ENCODE assay signal across 27 cellular contexts in the genomic region with DNA sequence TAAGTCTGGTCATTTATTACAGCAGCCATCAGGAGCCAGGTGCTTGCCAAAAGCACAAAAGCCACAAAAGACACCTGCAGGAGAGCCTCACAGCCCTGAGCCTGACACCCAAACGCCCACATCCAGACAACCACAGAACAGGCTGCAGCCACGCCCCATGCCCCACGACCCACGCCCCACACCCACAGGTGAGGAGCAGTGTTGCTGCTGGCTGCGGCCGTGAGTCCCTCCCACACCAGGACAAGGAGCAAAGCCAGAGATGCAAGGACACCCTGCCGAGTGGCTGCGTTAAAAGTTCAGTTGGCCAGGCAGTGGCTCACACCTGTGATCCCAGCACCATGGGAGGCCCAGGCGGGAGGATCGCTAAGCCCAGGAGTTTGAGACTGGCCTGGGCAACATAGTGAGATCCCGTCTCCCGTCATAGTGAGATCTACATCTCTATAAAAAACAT. TPM values are rescaled to one million over a fixed set of nuclear protein-coding genes. Genes with fewer than 3 reads are reported as not detected.
DNase-seq lines count a peak whose midpoint lies in the region; ATAC-seq and TF ChIP-seq lines count a peak whose summit lies in the region.
"Had no signal": no experiment of that assay in that cellular context is flagged by ENCODE, and none has a peak within 500 bp of the region (broad histone marks: within the 10 kb centered on the region; RNA-seq: fewer than 3 reads in every experiment).

No MANE protein-coding gene starts in this region.

- no peak overlapping the region for H3K27ac Mint-ChIP-seq in activated T-cell treated with anti-CD3 and anti-CD28 coated beads, Interleukin-2, amount 50 U/mL, for 72 hours
- H3K27ac Mint-ChIP-seq in CD8-positive, alpha-beta memory T cell = peak overlapping the region in 5 of 8 donors; percentile 42 to 88 (median 73)
- H3K27ac Mint-ChIP-seq: neural progenitor cell; progenitor cell of endocrine pancreas; stimulated activated naive B cell treated with anti-CD40 and anti-IgM and Interleukin-4, amounts not matched to agents 10 μg/mL and 1 μg/mL and 100 μg/mL, for 72 hours had no signal

- POLR2A ChIA-PET in CD8-positive, alpha-beta memory T cell (lab: Charles Lee) = interaction anchor here (1.4 kb wide), 1 partner anchor 42 kb away, joined by 5 read pairs; no protein-coding TSS in a partner anchor

- intact Hi-C loops in mucosa of descending colon (cut with DNase I, micrococcal nuclease) = no loop called here

- H3K4me2 ChIP-seq in SU-DHL-6 (ENCODE audit: low read depth, low read length, poor library complexity, severe bottlenecking) = peak overlapping the region; percentile 32
- H3K4me2 ChIP-seq: neural progenitor cell had no signal

- no peak overlapping the region for H3K4me3 Mint-ChIP-seq in activated T-cell treated with anti-CD3 and anti-CD28 coated beads, Interleukin-2, amount 50 U/mL, for 72 hours
- H3K4me3 Mint-ChIP-seq in activated T-cell treated with anti-CD3 and anti-CD28 coated beads, Interleukin-2, amount 50 U/mL, for 4 hours = no peak overlapping the region
- peak overlapping the region in 2 of 7 donors; percentile 26 to 75 for H3K4me3 Mint-ChIP-seq in CD8-positive, alpha-beta memory T cell
- H3K4me3 Mint-ChIP-seq: CD14-positive monocyte; neural progenitor cell; stimulated activated naive B cell treated with anti-CD40 and anti-IgM and Interleukin-4, amounts not matched to agents 10 μg/mL and 1 μg/mL and 100 μg/mL, for 72 hours had no signal

- H3K9ac ChIP-seq in SU-DHL-6 (ENCODE audit: low read length) = peak overlapping the region; percentile 28; the same call in 1 of the 2 replicates
- H3K9ac ChIP-seq: neural progenitor cell had no signal

- no peaks in the 10 kb centered on the region for H3K27me3 Mint-ChIP-seq in activated T-cell treated with anti-CD3 and anti-CD28 coated beads, Interleukin-2, amount 50 U/mL, for 72 hours (ENCODE audit: low read depth)
- H3K27me3 Mint-ChIP-seq in activated T-cell treated with anti-CD3 and anti-CD28 coated beads, Interleukin-2, amount 50 U/mL, for 4 hours (ENCODE audit: low read depth) = no peaks in the 10 kb centered on the region
- no peaks in the 10 kb centered on the region for H3K27me3 Mint-ChIP-seq in CD8-positive, alpha-beta memory T cell
- H3K27me3 Mint-ChIP-seq: progenitor cell of endocrine pancreas; stimulated activated naive B cell treated with anti-CD40 and anti-IgM and Interleukin-4, amounts not matched to agents 10 μg/mL and 1 μg/mL and 100 μg/mL, for 72 hours had no signal

- H3K36me3 ChIP-seq in CD8-positive, alpha-beta memory T cell (ENCODE audit: insufficient read depth, low read length) = no peaks in the 10 kb centered on the region
- no peaks in the 10 kb centered on the region for H3K36me3 ChIP-seq in SU-DHL-6 (ENCODE audit: low read length)
- no peaks in the 10 kb centered on the region for H3K36me3 ChIP-seq in mucosa of descending colon (ENCODE audit: low read depth)
- H3K36me3 ChIP-seq: adrenal gland, brain microvascular endothelial cell, esophagus squamous epithelium, gastrocnemius medialis, neural progenitor cell, Peyer's patch, thoracic aorta, vagina, WERI-Rb-1 had no signal

- no peaks in the 10 kb centered on the region for H4K20me1 ChIP-seq in SU-DHL-6 (ENCODE audit: low read depth, low read length)

- no peak for DNase-seq in activated T-cell treated with anti-CD3 and anti-CD28 coated beads, Interleukin-2, amount 50 U/mL, for 72 hours
- no peak for DNase-seq in activated T-cell treated with anti-CD3 and anti-CD28 coated beads, Interleukin-2, amount 50 U/mL, for 4 hours
- peak in 2 of 5 donors; percentile 10 to 55 for DNase-seq in CD8-positive, alpha-beta memory T cell
- DNase-seq in mucosa of descending colon = peak in 1 of 3 donors; percentile 49
- DNase-seq in NCI-H510A (lab: John Stamatoyannopoulos, UW) = no peak
- no peak for DNase-seq in NCI-H1694 treated with DMSO at 0.1 percent for 48 hours (lab: John Stamatoyannopoulos, UW)
- DNase-seq: adrenal gland; brain microvascular endothelial cell; DMS153; esophagus squamous epithelium; gastrocnemius medialis; H9; hypothalamus; KG1; MV-4-11; NCI-H1930; NCI-H345; stimulated activated naive B cell treated with anti-CD40 and anti-IgM and Interleukin-4, amounts not matched to agents 10 μg/mL and 1 μg/mL and 100 μg/mL, for 72 hours; WERI-Rb-1 had no signal

- H2AFZ ChIP-seq in SU-DHL-6 (ENCODE audit: low read depth, low read length, severe bottlenecking) = peak overlapping the region; percentile 29
- H2AFZ ChIP-seq: neural progenitor cell had no signal

- no peaks in the 10 kb centered on the region for H3K79me2 ChIP-seq in SU-DHL-6 (ENCODE audit: insufficient read depth, low read length)

- peaks cover 29% of the 10 kb centered on the region for H3K4me1 Mint-ChIP-seq in activated T-cell treated with anti-CD3 and anti-CD28 coated beads, Interleukin-2, amount 50 U/mL, for 72 hours (ENCODE audit: low read depth)
- peaks cover 15% of the 10 kb centered on the region for H3K4me1 Mint-ChIP-seq in activated T-cell treated with anti-CD3 and anti-CD28 coated beads, Interleukin-2, amount 50 U/mL, for 4 hours (ENCODE audit: low read depth)
- H3K4me1 Mint-ChIP-seq in CD8-positive, alpha-beta memory T cell = peaks cover 14 to 20% (median 18%) of the 10 kb centered on the region in 3 donors

- H3F3A ChIP-seq in SU-DHL-6 (ENCODE audit: insufficient read depth) = peaks cover 5% of the 10 kb centered on the region; the same call in 1 of the 2 replicates

- no peaks in the 10 kb centered on the region for H3K9me2 ChIP-seq in SU-DHL-6 (replicated peaks; ENCODE audit: insufficient read depth, low read length)

- H3K4me1 ChIP-seq in CD8-positive, alpha-beta memory T cell (ENCODE audit: insufficient read depth, low read length) = peaks cover 17% of the 10 kb centered on the region
- H3K4me1 ChIP-seq in mucosa of descending colon (ENCODE audit: low read depth) = no peaks in the 10 kb centered on the region
- H3K4me1 ChIP-seq: adrenal gland, esophagus squamous epithelium, Peyer's patch, vagina had no signal

- H3K9me3 ChIP-seq in CD8-positive, alpha-beta memory T cell (ENCODE audit: low read length) = no peaks in the 10 kb centered on the region
- H3K9me3 ChIP-seq in SU-DHL-6 (ENCODE audit: insufficient read depth, low read length) (no peaks in the 10 kb centered on the region), mucosa of descending colon (no peaks in the 10 kb centered on the region)
- H3K9me3 ChIP-seq: adrenal gland, esophagus squamous epithelium, gastrocnemius medialis, Peyer's patch, thoracic aorta, vagina had no signal

- TF ChIP-seq CTCF in SU-DHL-6 (IDR thresholded peaks at IDR 0.05; ENCODE audit: insufficient read depth, low read length, poor library complexity, severe bottlenecking) (no peak), mucosa of descending colon (IDR thresholded peaks at IDR 0.05) (no peak)

- ATAC-seq in activated T-cell treated with anti-CD3 and anti-CD28 coated beads, Interleukin-2, amount 50 U/mL, for 72 hours (replicated peaks in 1 of 2) = peak; percentile 12 to 18
- no peak for ATAC-seq in activated T-cell treated with anti-CD3 and anti-CD28 coated beads, Interleukin-2, amount 50 U/mL, for 4 hours
- ATAC-seq in mucosa of descending colon (peak; percentile 9), HG03135 (IDR thresholded peaks at IDR 0.05; ENCODE audit: unreplicated experiment) (no peak)
- ATAC-seq: gastrocnemius medialis; stimulated activated naive B cell treated with anti-CD40 and anti-IgM and Interleukin-4, amounts not matched to agents 10 μg/mL and 1 μg/mL and 100 μg/mL, for 72 hours had no signal

- no peak overlapping the region for H3K4me3 ChIP-seq in CD8-positive, alpha-beta memory T cell (ENCODE audit: low read length)
- H3K4me3 ChIP-seq in SU-DHL-6 (ENCODE audit: insufficient read depth, low read length, poor library complexity, severe bottlenecking) = no peak overlapping the region
- H3K4me3 ChIP-seq in mucosa of descending colon = no peak overlapping the region
- H3K4me3 ChIP-seq: adrenal gland, esophagus squamous epithelium, gastrocnemius medialis, neural progenitor cell, Peyer's patch, thoracic aorta, vagina had no signal

- CTCF ChIA-PET in CD8-positive, alpha-beta memory T cell (lab: Charles Lee) = interaction anchor here (1.2 to 3.7 kb wide), 9 partner anchors 10 to 245 kb away, joined by 3 to 20 read pairs (median 5); a partner anchor contains a TSS

- no peak overlapping the region for H3K27ac ChIP-seq in CD8-positive, alpha-beta memory T cell (ENCODE audit: low read depth, low read length)
- peak overlapping the region; percentile 51 for H3K27ac ChIP-seq in SU-DHL-6 (ENCODE audit: low read depth, low read length)
- H3K27ac ChIP-seq: adrenal gland, brain microvascular endothelial cell, esophagus squamous epithelium, gastrocnemius medialis, neural progenitor cell, Peyer's patch, thoracic aorta, vagina, WERI-Rb-1 had no signal

- no peaks in the 10 kb centered on the region for H3K27me3 ChIP-seq in CD8-positive, alpha-beta memory T cell (ENCODE audit: insufficient read depth, low read length, poor library complexity, severe bottlenecking)
- H3K27me3 ChIP-seq in SU-DHL-6 (ENCODE audit: low read length) = no peaks in the 10 kb centered on the region
- H3K27me3 ChIP-seq: adrenal gland, brain microvascular endothelial cell, esophagus squamous epithelium, gastrocnemius medialis, neural progenitor cell, Peyer's patch, vagina had no signal

- no peaks in the 10 kb centered on the region for H3K36me3 Mint-ChIP-seq in activated T-cell treated with anti-CD3 and anti-CD28 coated beads, Interleukin-2, amount 50 U/mL, for 72 hours (ENCODE audit: insufficient read depth in 2 of 2)
- no peaks in the 10 kb centered on the region for H3K36me3 Mint-ChIP-seq in activated T-cell treated with anti-CD3 and anti-CD28 coated beads, Interleukin-2, amount 50 U/mL, for 4 hours (ENCODE audit: insufficient read depth)
- H3K36me3 Mint-ChIP-seq in CD8-positive, alpha-beta memory T cell = no peaks in the 10 kb centered on the region
- H3K36me3 Mint-ChIP-seq: CD14-positive monocyte; stimulated activated naive B cell treated with anti-CD40 and anti-IgM and Interleukin-4, amounts not matched to agents 10 μg/mL and 1 μg/mL and 100 μg/mL, for 72 hours had no signal

- H3K9me3 Mint-ChIP-seq in activated T-cell treated with anti-CD3 and anti-CD28 coated beads, Interleukin-2, amount 50 U/mL, for 72 hours = no peaks in the 10 kb centered on the region
- H3K9me3 Mint-ChIP-seq in activated T-cell treated with anti-CD3 and anti-CD28 coated beads, Interleukin-2, amount 50 U/mL, for 4 hours = no peaks in the 10 kb centered on the region
- no peaks in the 10 kb centered on the region for H3K9me3 Mint-ChIP-seq in CD8-positive, alpha-beta memory T cell
- H3K9me3 Mint-ChIP-seq: CD14-positive monocyte; H9; neural progenitor cell; stimulated activated naive B cell treated with anti-CD40 and anti-IgM and Interleukin-4, amounts not matched to agents 10 μg/mL and 1 μg/mL and 100 μg/mL, for 72 hours had no signal

RNA-seq across cellular contexts. Expression of a gene that starts 43.0 kb away (rescaled TPM):
- total RNA-seq in activated T-cell treated with anti-CD3 and anti-CD28 coated beads, Interleukin-2, amount 50 U/mL, for 72 hours = 10 to 100 TPM; 43.5 to 47.0 TPM
- 10 to 100 TPM; 17.2 to 18.1 (median 17.3) TPM for total RNA-seq in activated T-cell treated with anti-CD3 and anti-CD28 coated beads, Interleukin-2, amount 50 U/mL, for 4 hours
- 10 to 100 TPM; 37.5 to 40.6 TPM for total RNA-seq in CD8-positive, alpha-beta memory T cell
- polyA plus RNA-seq in CD8-positive, alpha-beta memory T cell = 7.8 TPM
- total RNA-seq in mucosa of descending colon = 10 to 100 TPM; 44.9 to 65.0 (median 50.6) TPM

RNA-seq across cellular contexts. Expression of a gene that starts 46.1 kb away (rescaled TPM):
- 10 to 100 TPM; 13.4 to 21.1 TPM for total RNA-seq in activated T-cell treated with anti-CD3 and anti-CD28 coated beads, Interleukin-2, amount 50 U/mL, for 72 hours
- total RNA-seq in activated T-cell treated with anti-CD3 and anti-CD28 coated beads, Interleukin-2, amount 50 U/mL, for 4 hours = 10 to 100 TPM in 1 of 3 donors, 1 to 10 TPM in 2; 7.1 to 10.4 (median 9.3) TPM
- 10 to 100 TPM; 18.4 to 19.6 TPM for total RNA-seq in CD8-positive, alpha-beta memory T cell
- 366 TPM for polyA plus RNA-seq in CD8-positive, alpha-beta memory T cell
- total RNA-seq in mucosa of descending colon = 10 to 100 TPM; 10.4 to 11.2 (median 10.8) TPM

RNA-seq across cellular contexts. Expression of a gene that starts 48.5 kb away (rescaled TPM):
- 1 to 10 TPM; 2.7 to 8.2 TPM for total RNA-seq in activated T-cell treated with anti-CD3 and anti-CD28 coated beads, Interleukin-2, amount 50 U/mL, for 72 hours
- 1 to 10 TPM in 2 of 3 donors, under 1 TPM in 1; 0.89 to 3.8 (median 2.2) TPM for total RNA-seq in activated T-cell treated with anti-CD3 and anti-CD28 coated beads, Interleukin-2, amount 50 U/mL, for 4 hours
- under 1 TPM; 0.31 to 0.39 TPM for total RNA-seq in CD8-positive, alpha-beta memory T cell
- 0.08 TPM for polyA plus RNA-seq in CD8-positive, alpha-beta memory T cell
- total RNA-seq in mucosa of descending colon = 1 to 10 TPM; 3.1 to 5.7 (median 3.3) TPM

Comparison
In these comparisons a context has a peak if more than half of its experiments do, and no peak if none do; other contexts are left out.
1. ATAC-seq: peak in activated T-cell treated with anti-CD3 and anti-CD28 coated beads, Interleukin-2, amount 50 U/mL, for 72 hours (2 of 2) and mucosa of descending colon (single experiment); none in activated T-cell treated with anti-CD3 and anti-CD28 coated beads, Interleukin-2, amount 50 U/mL, for 4 hours (0 of 2) and HG03135 (single experiment).